Comparison of ENCODE assay signal across 8 cellular contexts in genomic region chr6:150334790-150335783, GRCh38. TPM values are rescaled to one million over a fixed set of nuclear protein-coding genes. Genes with fewer than 3 reads are reported as not detected.
DNase-seq lines count a peak whose midpoint lies in the region; TF ChIP-seq lines count a peak whose summit lies in the region.

No MANE protein-coding gene starts in this region.

- intact Hi-C loops in ovary (cut with DNase I): loop anchor here in 1 of 4 donors (10.0 kb wide), 1 partner anchor 250 kb away; no protein-coding TSS in a partner anchor

- WGBS in ovary, 3 donors: 70 to 76% (median 74%) methylated on average over 7 of the region's 7 CpGs

- TF ChIP-seq CTCF in ovary (IDR thresholded peaks at IDR 0.05): peak in 1 of 3 donors; percentile 36

- H3K4me3 ChIP-seq in ovary: no peak overlapping the region

- H3K27ac ChIP-seq in epithelial cell of prostate: peak overlapping the region; percentile 45
- H3K27ac ChIP-seq in ovary: no peak overlapping the region

- no peak for TF ChIP-seq POLR2A in ovary (IDR thresholded peaks at IDR 0.05)

- no peaks in the 10 kb centered on the region for H3K36me3 ChIP-seq in ovary

- no peaks in the 10 kb centered on the region for H3K4me1 ChIP-seq in ovary (ENCODE audit: insufficient read depth)

- H3K27me3 ChIP-seq in ovary: no peaks in the 10 kb centered on the region

- in situ Hi-C loops in SK-MEL-5 (cut with HindIII; ENCODE audit: low pct_unique_long_range_greater_than_20kb, low sequenced_read_pairs): no loop called here

- DNase-seq in NCI-H82 (lab: John Stamatoyannopoulos, UW) (peak; percentile 27), NCI-H82 treated with DMSO at 0.1 percent for 48 hours (lab: John Stamatoyannopoulos, UW; ENCODE audit: unreplicated experiment) (no peak), HS-27A (ENCODE audit: low read depth) (peak; percentile 20), SK-MEL-5 (ENCODE audit: low read depth, low spot score) (peak; percentile 69), epithelial cell of prostate (ENCODE audit: low read depth, low spot score) (peak; percentile 18), myocyte (ENCODE audit: low read depth) (peak; percentile 58), ecto neural progenitor cell (ENCODE audit: low spot score) (no peak), ovary (no peak)

- H3K9me3 ChIP-seq in ovary: no peaks in the 10 kb centered on the region

- TF ChIP-seq EP300 in ovary (IDR thresholded peaks at IDR 0.05): no peak

RNA-seq across cellular contexts. Expression of gene IYD, which starts 33.7 kb away (rescaled TPM):
- not detected in 2 replicates for total RNA-seq in SK-MEL-5 (2014; rRNA removed; shearing (Covaris generic))
- 0.01 TPM in 1 of 2 replicates, not detected in the other for polyA plus RNA-seq in SK-MEL-5 (2015; cell fraction: cytosol; rRNA removed)
- not detected in 2 replicates for polyA plus RNA-seq in SK-MEL-5 (2015; cell fraction: nucleus; rRNA removed)
- total RNA-seq in myocyte: not detected in 2 replicates
- polyA plus RNA-seq in myocyte (2012): not detected
- total RNA-seq in ovary: not detected
- not detected for polyA plus RNA-seq in ovary

Comparison
In these comparisons a context has a peak if more than half of its experiments do, and no peak if none do; other contexts are left out.
1. DNase-seq: peak in NCI-H82 (single experiment), HS-27A (single experiment), SK-MEL-5 (single experiment), epithelial cell of prostate (single experiment) and myocyte (single experiment); none in NCI-H82 treated with DMSO at 0.1 percent for 48 hours (single experiment), ecto neural progenitor cell (single experiment) and ovary (0 of 5).